In genomic region chr6:107820571-107821261, GRCh38 we compare ENCODE assay signal across 8 cellular contexts. TPM values are rescaled to one million over a fixed set of nuclear protein-coding genes. Genes with fewer than 3 reads are reported as not detected.
A peak's percentile ranks its signal among the peaks of the same experiment; 100 is the strongest.
DNase-seq lines count a peak whose midpoint lies in the region; ATAC-seq, FAIRE-seq and TF ChIP-seq lines count a peak whose summit lies in the region.

No MANE protein-coding gene starts in this region.

- H3K9ac ChIP-seq in Karpas-422 (ENCODE audit: low read length) = no peak overlapping the region

- H3K4me2 ChIP-seq in Karpas-422 (ENCODE audit: low read depth, low read length, poor library complexity, severe bottlenecking) = peak overlapping the region; percentile 22

- no peaks in the 10 kb centered on the region for H3K27me3 Mint-ChIP-seq in central memory CD8-positive, alpha-beta T cell
- H3K27me3 Mint-ChIP-seq in mesothelial cell of epicardium (ENCODE audit: low read depth) (peaks cover 45% of the 10 kb centered on the region), type B pancreatic cell (peaks cover 12% of the 10 kb centered on the region)

- intact Hi-C loops in adrenal gland (cut with DNase I) = no loop called here

- FAIRE-seq in HTR-8/SVneo (lab: Jason Lieb, UNC) = no peak

- no peaks in the 10 kb centered on the region for H3K79me2 ChIP-seq in Karpas-422 (ENCODE audit: low read length)

- peak overlapping the region; percentile 99 for H3K27ac Mint-ChIP-seq in central memory CD8-positive, alpha-beta T cell (ENCODE audit: low read depth)
- H3K27ac Mint-ChIP-seq in mesothelial cell of epicardium (no peak overlapping the region), type B pancreatic cell (peak overlapping the region; percentile 74)

- no peak overlapping the region for H3K4me3 ChIP-seq in Karpas-422 (ENCODE audit: low read length)
- H3K4me3 ChIP-seq in SJCRH30 = peak overlapping the region; percentile 8
- no peak overlapping the region for H3K4me3 ChIP-seq in adrenal gland

- peaks cover 33% of the 10 kb centered on the region for H3K4me1 ChIP-seq in Karpas-422 (ENCODE audit: low read length)
- peaks cover 11% of the 10 kb centered on the region; the same call in 1 of the 2 replicates for H3K4me1 ChIP-seq in SJCRH30
- no peaks in the 10 kb centered on the region for H3K4me1 ChIP-seq in adrenal gland (replicated peaks in 1 of 2)

- H3K9me3 Mint-ChIP-seq in central memory CD8-positive, alpha-beta T cell = no peaks in the 10 kb centered on the region
- H3K9me3 Mint-ChIP-seq in mesothelial cell of epicardium (no peaks in the 10 kb centered on the region), type B pancreatic cell (no peaks in the 10 kb centered on the region)

- no peaks in the 10 kb centered on the region for H3K9me2 ChIP-seq in Karpas-422 (replicated peaks; ENCODE audit: insufficient read depth, low read length)

- DNase-seq in Karpas-422 = no peak
- DNase-seq in SJCRH30 = peak; percentile 23 to 50
- DNase-seq in central memory CD8-positive, alpha-beta T cell (ENCODE audit: low spot score in 2 of 2) = peak; percentile 22 to 29
- no peak for DNase-seq in mesothelial cell of epicardium (ENCODE audit: low spot score in 2 of 2, unreplicated experiment in 2 of 2)
- DNase-seq in type B pancreatic cell (ENCODE audit: extremely low spot score, unreplicated experiment) = peak; percentile 47
- no peak for DNase-seq in adrenal gland
- DNase-seq in HTR-8/SVneo (ENCODE audit: insufficient read length, low spot score) = no peak

- H3K27ac ChIP-seq in Karpas-422 (ENCODE audit: low read length) (no peak overlapping the region), SJCRH30 (no peak overlapping the region), adrenal gland (no peak overlapping the region)

- peak overlapping the region; percentile 79 for H3K4me3 Mint-ChIP-seq in central memory CD8-positive, alpha-beta T cell
- H3K4me3 Mint-ChIP-seq in mesothelial cell of epicardium (peak overlapping the region; percentile 38), type B pancreatic cell (peak overlapping the region; percentile 74)

- H3K9me3 ChIP-seq in Karpas-422 (ENCODE audit: low read length) = no peaks in the 10 kb centered on the region
- H3K9me3 ChIP-seq in SJCRH30 (replicated peaks) = no peaks in the 10 kb centered on the region
- no peaks in the 10 kb centered on the region for H3K9me3 ChIP-seq in adrenal gland (replicated peaks in 1 of 3)

- H3K36me3 ChIP-seq in Karpas-422 (ENCODE audit: insufficient read depth, low read length) (no peaks in the 10 kb centered on the region), SJCRH30 (no peaks in the 10 kb centered on the region), adrenal gland (replicated peaks in 1 of 2) (no peaks in the 10 kb centered on the region)

- peaks cover 37% of the 10 kb centered on the region for H3K36me3 Mint-ChIP-seq in central memory CD8-positive, alpha-beta T cell (ENCODE audit: insufficient read depth)
- no peaks in the 10 kb centered on the region for H3K36me3 Mint-ChIP-seq in mesothelial cell of epicardium
- H3K36me3 Mint-ChIP-seq in type B pancreatic cell = no peaks in the 10 kb centered on the region

- no peaks in the 10 kb centered on the region for H3K27me3 ChIP-seq in Karpas-422 (ENCODE audit: low read length)
- H3K27me3 ChIP-seq in SJCRH30 = no peaks in the 10 kb centered on the region; the same call in 1 of the 2 replicates
- H3K27me3 ChIP-seq in adrenal gland = peaks cover 4% of the 10 kb centered on the region

- H2AFZ ChIP-seq in Karpas-422 (ENCODE audit: low read length) = no peak overlapping the region

- no peak for TF ChIP-seq POLR2A in adrenal gland (IDR thresholded peaks at IDR 0.05)

- TF ChIP-seq CTCF in mesothelial cell of epicardium (IDR thresholded peaks at IDR 0.05; ENCODE audit: unreplicated experiment) (no peak), type B pancreatic cell (conservative IDR thresholded peaks at IDR 0.05) (no peak), adrenal gland (IDR thresholded peaks at IDR 0.05) (no peak)

- H4K20me1 ChIP-seq in Karpas-422 (ENCODE audit: insufficient read depth, low read depth, low read length) = no peaks in the 10 kb centered on the region

- H3K4me1 Mint-ChIP-seq in central memory CD8-positive, alpha-beta T cell = peaks cover 72% of the 10 kb centered on the region
- peaks cover 28% of the 10 kb centered on the region for H3K4me1 Mint-ChIP-seq in mesothelial cell of epicardium
- H3K4me1 Mint-ChIP-seq in type B pancreatic cell (ENCODE audit: unreplicated experiment) = peaks cover 51% of the 10 kb centered on the region

- 34 to 43% (median 39%) methylated on average over 14 of the region's 14 CpGs for WGBS in adrenal gland, 4 donors

- ATAC-seq in central memory CD8-positive, alpha-beta T cell (replicated peaks; ENCODE audit: extremely low read depth, poor library complexity, severe bottlenecking) = no peak
- no peak for ATAC-seq in GM21619 (IDR thresholded peaks at IDR 0.05; ENCODE audit: unreplicated experiment)

RNA-seq across cellular contexts. Expression of gene SCML4, which starts 3.4 kb away (rescaled TPM):
- 1.3 TPM in 1 of 2 replicates, not detected in the other for total RNA-seq in Karpas-422 (2014; rRNA removed; shearing (Covaris generic); ENCODE audit: low replicate concordance)
- not detected in 2 replicates for total RNA-seq in SJCRH30 (2014; rRNA removed; shearing (Covaris generic))
- total RNA-seq in mesothelial cell of epicardium = not detected in 3 replicates
- 0.33 and 0.43 TPM in 2 replicates for total RNA-seq in type B pancreatic cell (ENCODE audit: low replicate concordance)
- 1 to 10 TPM in 2 of 8 donors, under 1 TPM in 6; 0.28 to 1.5 (median 0.65) TPM for total RNA-seq in adrenal gland
- 1 to 10 TPM in 1 of 3 donors, under 1 TPM in 2; 0.17 to 1.7 (median 0.97) TPM for polyA plus RNA-seq in adrenal gland

Comparison
In these comparisons a context has a peak if more than half of its experiments do, and no peak if none do; other contexts are left out.
1. DNase-seq: peak in SJCRH30 (2 of 2), central memory CD8-positive, alpha-beta T cell (2 of 2) and type B pancreatic cell (single experiment); none in Karpas-422 (single experiment), mesothelial cell of epicardium (0 of 2), adrenal gland (0 of 7) and HTR-8/SVneo (single experiment).
2. Peak in every context shown above with its lines, with median percentiles within 50 percentile points of each other: H3K4me3 Mint-ChIP-seq.